Comparison of ENCODE assay signal across 8 cellular contexts in the genomic region with DNA sequence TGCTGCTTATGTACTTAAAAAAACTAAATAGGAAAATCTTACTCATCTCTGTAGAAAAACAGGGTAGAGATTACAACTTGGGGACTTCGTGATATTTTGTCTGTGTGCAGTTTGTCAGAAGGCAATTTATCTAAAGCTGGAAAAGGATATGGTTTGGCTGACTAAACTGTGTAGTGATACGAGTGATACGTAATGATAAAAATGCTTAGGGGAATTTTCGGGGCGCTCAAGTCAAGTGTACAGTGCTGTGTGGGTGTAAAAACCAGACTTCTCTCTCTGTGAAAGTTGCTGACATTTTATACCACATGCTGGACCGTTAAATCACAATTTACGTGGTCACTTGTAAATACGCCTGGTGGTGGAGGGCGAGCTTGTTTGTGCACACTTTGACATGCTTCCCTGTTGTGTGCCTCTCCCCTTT.
DNase-seq lines count a peak whose midpoint lies in the region; ATAC-seq and TF ChIP-seq lines count a peak whose summit lies in the region.

No MANE protein-coding gene starts in this region.

- H3K4me1 ChIP-seq in Peyer's patch (no peaks in the 10 kb centered on the region), H9 (ENCODE audit: insufficient read depth, low read length) (peaks cover 2% of the 10 kb centered on the region), adrenal gland (replicated peaks in 1 of 2) (no peaks in the 10 kb centered on the region), tibial nerve (peaks cover 0 to 19% (median 5%) of the 10 kb centered on the region in 4 donors)

- H3K36me3 ChIP-seq in Peyer's patch (no peaks in the 10 kb centered on the region), adrenal gland (replicated peaks in 1 of 2) (no peaks in the 10 kb centered on the region), tibial nerve (no peaks in the 10 kb centered on the region)

- no peaks in the 10 kb centered on the region for H4K20me1 ChIP-seq in H9 (ENCODE audit: control insufficient read depth, insufficient read depth, insufficient read length)

- H3K4me3 ChIP-seq in Peyer's patch = no peak overlapping the region
- no peak overlapping the region for H3K4me3 ChIP-seq in fibroblast of the aortic adventitia (ENCODE audit: low read depth, low read length)
- no peak overlapping the region for H3K4me3 ChIP-seq in adrenal gland
- H3K4me3 ChIP-seq in tibial nerve = peak overlapping the region in 2 of 4 donors; percentile 16 to 17

- H3T11ph ChIP-seq in H9 (ENCODE audit: low read length) = no peak overlapping the region

- H2BK20ac ChIP-seq in H9 (ENCODE audit: low read depth, low read length, poor library complexity, severe bottlenecking) = no peak overlapping the region

- H3K4me2 ChIP-seq in H9 (ENCODE audit: insufficient read depth, insufficient read length, low read length) = no peak overlapping the region

- intact Hi-C loops in adrenal gland (cut with DNase I) = no loop called here

- no peak for TF ChIP-seq EP300 in tibial nerve (IDR thresholded peaks at IDR 0.05)

- H3K4ac ChIP-seq in H9 (ENCODE audit: low read depth, low read length) = no peak overlapping the region

- H3K27me3 Mint-ChIP-seq in H9 (ENCODE audit: low read depth) = no peaks in the 10 kb centered on the region; the same call in 1 of the 2 replicates

- H3K23ac ChIP-seq in H9 (ENCODE audit: insufficient read length, low read depth, low read length) = no peak overlapping the region

- no peak overlapping the region for H2AFZ ChIP-seq in H9 (ENCODE audit: low read length)

- H4K5ac ChIP-seq in H9 (ENCODE audit: insufficient read length, low read depth, low read length) = no peak overlapping the region

- TF ChIP-seq CTCF in Peyer's patch (IDR thresholded peaks at IDR 0.05) (no peak), fibroblast of the aortic adventitia (IDR thresholded peaks at IDR 0.05; ENCODE audit: insufficient read depth, low read length) (no peak), H9 (conservative IDR thresholded peaks at IDR 0.05) (no peak), adrenal gland (IDR thresholded peaks at IDR 0.05) (no peak), tibial nerve (IDR thresholded peaks at IDR 0.05) (no peak)

- no peak overlapping the region for H2BK120ac ChIP-seq in H9 (ENCODE audit: low read depth, low read length, poor library complexity, severe bottlenecking)

- TF ChIP-seq POLR2A in Peyer's patch (IDR thresholded peaks at IDR 0.05) = no peak
- no peak for TF ChIP-seq POLR2A in adrenal gland (IDR thresholded peaks at IDR 0.05)
- no peak for TF ChIP-seq POLR2A in tibial nerve (IDR thresholded peaks at IDR 0.05)

- H3K9me3 ChIP-seq in Peyer's patch (no peaks in the 10 kb centered on the region), H9 (ENCODE audit: control insufficient read depth, low read depth, low read length) (no peaks in the 10 kb centered on the region), adrenal gland (replicated peaks in 1 of 3) (peaks cover 0 to 4% (median 0%) of the 10 kb centered on the region in 3 donors), tibial nerve (no peaks in the 10 kb centered on the region)

- H2AK5ac ChIP-seq in H9 (ENCODE audit: insufficient read length, low read length) = no peak overlapping the region

- H3K18ac ChIP-seq in H9 (ENCODE audit: insufficient read length, low read depth, low read length) = no peak overlapping the region

- no peak overlapping the region for H3K14ac ChIP-seq in H9 (ENCODE audit: insufficient read depth, low read length)

- peaks cover 9 to 10% of the 10 kb centered on the region in 2 experiments for H3K9me3 Mint-ChIP-seq in H9

- no peak overlapping the region for H4K91ac ChIP-seq in H9 (ENCODE audit: insufficient read length, low read depth, low read length)

- H2BK12ac ChIP-seq in H9 (ENCODE audit: insufficient read length, low read depth, low read length) = no peak overlapping the region

- DNase-seq in Peyer's patch = peak in 1 of 3 donors; percentile 28
- peak; percentile 57 for DNase-seq in fibroblast of the aortic adventitia (ENCODE audit: low read depth)
- no peak for DNase-seq in H9
- DNase-seq in adrenal gland = no peak
- no peak for DNase-seq in tibial nerve (ENCODE audit: low spot score in 2 of 2)
- DNase-seq in GM03348 (ENCODE audit: low spot score) = no peak

- no peak overlapping the region for H2BK5ac ChIP-seq in H9 (ENCODE audit: insufficient read length, low read length)

- H3K23me2 ChIP-seq in H9 (ENCODE audit: insufficient read length, low read depth, low read length, poor library complexity, severe bottlenecking) = no peaks in the 10 kb centered on the region

- no peak overlapping the region for H3K9ac ChIP-seq in H9 (ENCODE audit: extremely low read depth, insufficient read length, low read length)

- H3K27ac Mint-ChIP-seq in H9 = no peak overlapping the region

- no peaks in the 10 kb centered on the region for H3K27me3 ChIP-seq in Peyer's patch
- no peaks in the 10 kb centered on the region for H3K27me3 ChIP-seq in H9 (ENCODE audit: insufficient read depth, low read length)
- H3K27me3 ChIP-seq in adrenal gland = no peaks in the 10 kb centered on the region
- H3K27me3 ChIP-seq in tibial nerve = no peaks in the 10 kb centered on the region

- WGBS in H9 (ENCODE audit: extremely low coverage, insufficient read length, low lambda C conversion rate) = 100% methylated on average over 3 of the region's 9 CpGs
- WGBS in adrenal gland, 4 donors = 57 to 74% (median 66%) methylated on average over 9 of the region's 9 CpGs
- WGBS in tibial nerve, 2 donors = 21 to 33% methylated on average over 9 of the region's 9 CpGs

- H3K27ac ChIP-seq in Peyer's patch (peak overlapping the region; percentile 7 to 57 (median 20)), H9 (ENCODE audit: insufficient read length, low read depth, low read length) (no peak overlapping the region), adrenal gland (no peak overlapping the region), tibial nerve (peak overlapping the region in 1 of 4 donors; percentile 31)

- peaks cover 10 to 17% of the 10 kb centered on the region in 2 experiments for H3K4me1 Mint-ChIP-seq in H9

- peaks cover 7 to 14% (median 8%) of the 10 kb centered on the region in 3 experiments for H3K36me3 Mint-ChIP-seq in H9 (ENCODE audit: insufficient read depth in 1 of 3, low read depth in 3 of 3)

- no peak overlapping the region for H2BK15ac ChIP-seq in H9 (ENCODE audit: low read depth, low read length)

- no peaks in the 10 kb centered on the region for H3K79me2 ChIP-seq in H9 (ENCODE audit: insufficient read depth, low read length)

- no peak overlapping the region for H4K8ac ChIP-seq in H9 (replicated peaks; ENCODE audit: insufficient read length, low read depth, low read length)

- no peaks in the 10 kb centered on the region for H3K79me1 ChIP-seq in H9 (ENCODE audit: insufficient read depth, low read depth, low read length, poor library complexity, severe bottlenecking)

- no peak overlapping the region for H3K4me3 Mint-ChIP-seq in H9

- no peak overlapping the region for H3K56ac ChIP-seq in H9 (ENCODE audit: insufficient read length, low read depth, low read length)

- ATAC-seq in GM18499 (IDR thresholded peaks at IDR 0.05; ENCODE audit: insufficient read depth, unreplicated experiment) = peak; percentile 95
- ATAC-seq in GM21786 (IDR thresholded peaks at IDR 0.05; ENCODE audit: unreplicated experiment) = peak; percentile 97

Comparison
In these comparisons a context has a peak if more than half of its experiments do, and no peak if none do; other contexts are left out.
1. H3K27ac ChIP-seq: peak in Peyer's patch (4 of 4); none in H9 (single experiment) and adrenal gland (0 of 5).